In the genomic region with DNA sequence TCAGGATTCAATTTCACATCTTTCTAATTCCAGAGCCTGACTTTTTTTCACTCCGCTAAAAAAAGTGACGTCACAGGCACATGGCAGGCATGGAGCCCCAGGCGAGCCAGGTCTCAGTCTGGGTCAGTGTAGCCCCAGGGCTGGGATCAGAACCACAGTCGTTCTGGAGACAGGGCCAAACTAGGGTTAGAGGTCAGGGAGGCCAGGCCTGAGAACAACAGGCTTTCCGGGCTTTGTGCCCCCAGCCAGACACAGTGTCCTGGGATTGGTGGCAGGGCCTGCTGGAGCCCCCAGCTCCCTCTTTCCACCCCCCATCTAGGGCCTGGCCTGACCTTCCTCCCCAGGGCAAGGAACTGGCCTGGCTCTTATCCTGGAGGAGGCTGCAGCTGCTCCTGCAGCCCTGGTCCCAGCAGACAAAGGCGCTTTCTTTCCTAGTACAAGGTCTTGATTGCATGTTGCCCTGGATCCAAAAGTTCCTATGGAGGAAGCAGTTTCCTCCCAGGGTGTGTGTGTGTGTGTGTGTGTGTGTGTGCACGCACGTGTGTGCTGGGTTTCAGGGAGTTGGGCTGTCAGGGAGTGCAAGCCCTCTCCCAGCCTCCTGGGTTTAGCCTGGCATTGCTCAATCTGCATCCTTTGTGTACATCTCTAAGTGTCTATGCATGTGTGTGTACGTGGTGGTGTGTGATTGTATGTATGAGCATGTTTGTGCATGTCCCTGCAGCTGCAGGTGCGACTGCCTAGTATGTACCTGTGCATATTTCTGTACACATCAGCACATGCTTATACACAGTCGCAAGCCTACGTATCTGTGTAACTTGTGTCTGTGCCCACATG, we compare ENCODE assay signal across 8 cellular contexts. TPM values are rescaled to one million over a fixed set of nuclear protein-coding genes. Genes with fewer than 3 reads are reported as not detected.
A peak's percentile ranks its signal among the peaks of the same experiment; 100 is the strongest.
DNase-seq lines count a peak whose midpoint lies in the region; ATAC-seq and TF ChIP-seq lines count a peak whose summit lies in the region.

No MANE protein-coding gene starts in this region.

- H3K4me2 ChIP-seq in parathyroid adenoma (ENCODE audit: low read length) = no peak overlapping the region

- no peaks in the 10 kb centered on the region for H3K9me3 ChIP-seq in left ventricle myocardium inferior (replicated peaks)
- no peaks in the 10 kb centered on the region for H3K9me3 ChIP-seq in parathyroid adenoma (ENCODE audit: control insufficient read depth, low read length)

- H3K4me1 Mint-ChIP-seq in activated CD4-positive, alpha-beta memory T cell treated with anti-CD3 and anti-CD28 coated beads, Interleukin-2, amount 10 ng/mL, durations not matched to agents 7 days and 5 days = no peaks in the 10 kb centered on the region

- no peak for ATAC-seq in HG03571 (IDR thresholded peaks at IDR 0.05; ENCODE audit: unreplicated experiment)
- no peak for ATAC-seq in activated CD4-positive, CD25-positive, alpha-beta regulatory T cell treated with anti-CD3 and anti-CD28 coated beads, Interleukin-2, amount 50 U/mL, for 24 hours

- H3K27ac ChIP-seq in caudate nucleus (ENCODE audit: low read depth, low read length) = peak overlapping the region; percentile 63
- peak overlapping the region; percentile 78 for H3K27ac ChIP-seq in left ventricle myocardium inferior (replicated peaks)
- peak overlapping the region; percentile 4 for H3K27ac ChIP-seq in parathyroid adenoma

- H3K9ac ChIP-seq in parathyroid adenoma = no peak overlapping the region

- intact Hi-C loops in left ventricle myocardium inferior (cut with micrococcal nuclease) = no loop called here

- DNase-seq in EH (ENCODE audit: low read depth) = peak; percentile 51
- peak in 45 of 61 donors; percentile 17 to 82 (median 50) for DNase-seq in caudate nucleus (lab: John Stamatoyannopoulos, UW)
- DNase-seq in left ventricle myocardium inferior = peak; percentile 82
- no peak for DNase-seq in activated CD4-positive, alpha-beta memory T cell treated with anti-CD3 and anti-CD28 coated beads, Interleukin-2, amount 10 ng/mL, durations not matched to agents 7 days and 5 days
- DNase-seq in GOT3 (lab: John Stamatoyannopoulos, UW) = no peak

- H3K4me3 ChIP-seq in left ventricle myocardium inferior (no peak overlapping the region), parathyroid adenoma (ENCODE audit: low read depth, low read length) (no peak overlapping the region)

- peaks cover 55% of the 10 kb centered on the region for H3K4me1 ChIP-seq in left ventricle myocardium inferior
- H3K4me1 ChIP-seq in parathyroid adenoma = no peaks in the 10 kb centered on the region

- no peak for TF ChIP-seq CTCF in left ventricle myocardium inferior (IDR thresholded peaks at IDR 0.05; ENCODE audit: borderline replicate concordance)
- no peak for TF ChIP-seq CTCF in parathyroid adenoma (IDR thresholded peaks at IDR 0.05)

- no peak overlapping the region for H2AFZ ChIP-seq in parathyroid adenoma

- no peaks in the 10 kb centered on the region for H3K9me3 Mint-ChIP-seq in activated CD4-positive, alpha-beta memory T cell treated with anti-CD3 and anti-CD28 coated beads, Interleukin-2, amount 10 ng/mL, durations not matched to agents 7 days and 5 days

- no peak overlapping the region for H3K4me3 Mint-ChIP-seq in activated CD4-positive, alpha-beta memory T cell treated with anti-CD3 and anti-CD28 coated beads, Interleukin-2, amount 10 ng/mL, durations not matched to agents 7 days and 5 days

- CTCF ChIA-PET in activated CD4-positive, alpha-beta memory T cell treated with anti-CD3 and anti-CD28 coated beads, Interleukin-2, amount 10 ng/mL, durations not matched to agents 7 days and 5 days (lab: Charles Lee) = no interaction called here

- H3K36me3 ChIP-seq in left ventricle myocardium inferior (no peaks in the 10 kb centered on the region), parathyroid adenoma (ENCODE audit: control insufficient read depth, insufficient read depth, low read length) (no peaks in the 10 kb centered on the region)

- no peaks in the 10 kb centered on the region for H3K79me2 ChIP-seq in parathyroid adenoma

- no peaks in the 10 kb centered on the region for H3K27me3 ChIP-seq in left ventricle myocardium inferior (ENCODE audit: low read depth)
- H3K27me3 ChIP-seq in parathyroid adenoma (ENCODE audit: control insufficient read depth, insufficient read depth, low read length) = no peaks in the 10 kb centered on the region

- H3K27me3 Mint-ChIP-seq in activated CD4-positive, alpha-beta memory T cell treated with anti-CD3 and anti-CD28 coated beads, Interleukin-2, amount 10 ng/mL, durations not matched to agents 7 days and 5 days = no peaks in the 10 kb centered on the region

- H3K27ac Mint-ChIP-seq in activated CD4-positive, alpha-beta memory T cell treated with anti-CD3 and anti-CD28 coated beads, Interleukin-2, amount 10 ng/mL, durations not matched to agents 7 days and 5 days = no peak overlapping the region

- no peaks in the 10 kb centered on the region for H3K36me3 Mint-ChIP-seq in activated CD4-positive, alpha-beta memory T cell treated with anti-CD3 and anti-CD28 coated beads, Interleukin-2, amount 10 ng/mL, durations not matched to agents 7 days and 5 days (ENCODE audit: low read depth)

- POLR2A ChIA-PET in activated CD4-positive, alpha-beta memory T cell treated with anti-CD3 and anti-CD28 coated beads, Interleukin-2, amount 10 ng/mL, durations not matched to agents 7 days and 5 days (lab: Charles Lee) = no interaction called here

RNA-seq across cellular contexts. Expression of a gene that starts 26.5 kb away (rescaled TPM):
- total RNA-seq in left ventricle myocardium inferior = 4.2 TPM
- total RNA-seq in activated CD4-positive, alpha-beta memory T cell treated with anti-CD3 and anti-CD28 coated beads, Interleukin-2, amount 10 ng/mL, durations not matched to agents 7 days and 5 days = not detected

RNA-seq across cellular contexts. Expression of a gene that starts 52.5 kb away (rescaled TPM):
- 19.9 TPM for total RNA-seq in left ventricle myocardium inferior
- under 1 TPM; 0.65 to 0.68 TPM for total RNA-seq in activated CD4-positive, alpha-beta memory T cell treated with anti-CD3 and anti-CD28 coated beads, Interleukin-2, amount 10 ng/mL, durations not matched to agents 7 days and 5 days

Comparison
In these comparisons a context has a peak if more than half of its experiments do, and no peak if none do; other contexts are left out.
1. DNase-seq: peak in EH (single experiment), caudate nucleus (45 of 61) and left ventricle myocardium inferior (single experiment); none in activated CD4-positive, alpha-beta memory T cell treated with anti-CD3 and anti-CD28 coated beads, Interleukin-2, amount 10 ng/mL, durations not matched to agents 7 days and 5 days (single experiment) and GOT3 (single experiment).
2. H3K27ac ChIP-seq: peak in every context shown above with its lines; median percentile 78 in left ventricle myocardium inferior; 63 in caudate nucleus; 4 in parathyroid adenoma.
3. RNA of a gene that starts 52.5 kb away (total RNA-seq): 19.9 TPM in left ventricle myocardium inferior (single experiment); 0.65 to 0.68 TPM in activated CD4-positive, alpha-beta memory T cell treated with anti-CD3 and anti-CD28 coated beads, Interleukin-2, amount 10 ng/mL, durations not matched to agents 7 days and 5 days; every median in the first group is over 10 times any median in the second.